In genomic region chr17:17698869-17699351, GRCh38 we compare ENCODE assay signal across 10 cellular contexts. TPM values are rescaled to one million over a fixed set of nuclear protein-coding genes. Genes with fewer than 3 reads are reported as not detected.
A peak's percentile ranks its signal among the peaks of the same experiment; 100 is the strongest.
DNase-seq lines count a peak whose midpoint lies in the region; ATAC-seq and TF ChIP-seq lines count a peak whose summit lies in the region.
"Had no signal": no experiment of that assay in that cellular context is flagged by ENCODE, and none has a peak within 500 bp of the region (broad histone marks: within the 10 kb centered on the region; RNA-seq: fewer than 3 reads in every experiment).

No MANE protein-coding gene starts in this region.

- peak overlapping the region; percentile 46 for H2BK5ac ChIP-seq in IMR-90 (ENCODE audit: low read depth, low read length, poor library complexity, severe bottlenecking)

- peaks cover 34 to 92% of the 10 kb centered on the region in 2 experiments for H3K79me1 ChIP-seq in IMR-90 (ENCODE audit: low read depth in 1 of 2, low read length in 2 of 2)

- CTCF ChIA-PET in A673 (lab: Charles Lee), result interaction anchor here (0.6 kb wide), 1 partner anchor 201 kb away, joined by 3 read pairs; no protein-coding TSS in a partner anchor
- CTCF ChIA-PET in IMR-90 (lab: Yijun Ruan, JAX), result no interaction called here
- CTCF ChIA-PET in GM10248 (lab: Yijun Ruan, JAX), result interaction anchor here (1.7 kb wide), 1 partner anchor 8 kb away, joined by 6 read pairs; no protein-coding TSS in a partner anchor
- CTCF ChIA-PET in CD4-positive, alpha-beta T cell (lab: Charles Lee), result no interaction called here

- H3K36me3 ChIP-seq in A673 (ENCODE audit: insufficient read depth, low read length, poor library complexity, severe bottlenecking) (no peaks in the 10 kb centered on the region), IMR-90 (ENCODE audit: control insufficient read depth, insufficient read depth, low read length) (no peaks in the 10 kb centered on the region), neural progenitor cell (no peaks in the 10 kb centered on the region)

- H3K56ac ChIP-seq in IMR-90 (ENCODE audit: extremely low read depth, insufficient read depth, low read length), result no peak overlapping the region

- H3K9me3 Mint-ChIP-seq in neural progenitor cell, result no peaks in the 10 kb centered on the region
- no peaks in the 10 kb centered on the region for H3K9me3 Mint-ChIP-seq in CD4-positive, alpha-beta T cell

- BruUV-seq in A673 (replicated peaks; lab: Mats Ljungman, UMichigan) (no TSS peak), IMR-90 (replicated peaks; lab: Mats Ljungman, UMichigan) (no TSS peak)

- TF ChIP-seq CTCF in A673 (conservative IDR thresholded peaks at IDR 0.05; ENCODE audit: low read depth, low read length), result no peak
- no peak for TF ChIP-seq CTCF in IMR-90 (conservative IDR thresholded peaks at IDR 0.05; ENCODE audit: low read depth, low read length)
- TF ChIP-seq CTCF in neural progenitor cell (IDR thresholded peaks at IDR 0.05), result no peak
- TF ChIP-seq CTCF in GM10248 (IDR thresholded peaks at IDR 0.05; ENCODE audit: control extremely low read depth, extremely low read depth, low read depth, missing control alignments), result no peak
- TF ChIP-seq CTCF in CD4-positive, alpha-beta T cell (IDR thresholded peaks at IDR 0.05), result no peak
- no peak for TF ChIP-seq CTCF in GM20000 (IDR thresholded peaks at IDR 0.05; ENCODE audit: extremely low read depth, missing control alignments)

- POLR2A ChIA-PET in A673 (lab: Charles Lee; ENCODE audit: low non-redundant PET), result no interaction called here
- POLR2A ChIA-PET in IMR-90 (lab: Charles Lee; ENCODE audit: unreplicated experiment), result no interaction called here
- POLR2A ChIA-PET in GM10248 (lab: Yijun Ruan, JAX), result no interaction called here
- POLR2A ChIA-PET in CD4-positive, alpha-beta T cell (lab: Charles Lee), result interaction anchor here (1.0 kb wide), 1 partner anchor 135 kb away, joined by 3 read pairs; no protein-coding TSS in a partner anchor

- peak overlapping the region; percentile 4 to 16; a peak in 2 of 4 replicates for H4K8ac ChIP-seq in IMR-90 (ENCODE audit: low read depth in 2 of 2, low read length in 2 of 2)

- peak overlapping the region; percentile 87 for H3K27ac Mint-ChIP-seq in neural progenitor cell
- no peak overlapping the region for H3K27ac Mint-ChIP-seq in CD4-positive, alpha-beta T cell

- H4K91ac ChIP-seq in IMR-90 (ENCODE audit: insufficient read depth, low read depth, low read length), result peak overlapping the region; percentile 58; the same call in 1 of the 2 replicates

- H3K18ac ChIP-seq in IMR-90 (ENCODE audit: low read depth, low read length), result peak overlapping the region; percentile 2; the same call in 1 of the 2 replicates

- no peak overlapping the region for H4K5ac ChIP-seq in IMR-90 (ENCODE audit: low read depth, low read length)

- peaks cover 45% of the 10 kb centered on the region for H3F3A ChIP-seq in neural progenitor cell (ENCODE audit: low read depth)

- H3K4me3 Mint-ChIP-seq in neural progenitor cell, result peak overlapping the region; percentile 67
- H3K4me3 Mint-ChIP-seq in CD4-positive, alpha-beta T cell, result no peak overlapping the region

- peak; percentile 6 for ATAC-seq in IMR-90 (ENCODE audit: low read depth)
- ATAC-seq in HG02759 (IDR thresholded peaks at IDR 0.05; ENCODE audit: unreplicated experiment), result no peak
- ATAC-seq in CD4-positive, alpha-beta T cell (ENCODE audit: poor library complexity), result no peak

- peak overlapping the region; percentile 39 for H3K14ac ChIP-seq in IMR-90 (replicated peaks; ENCODE audit: low read depth, low read length)

- H3K4me1 ChIP-seq in A673 (ENCODE audit: insufficient read depth, low read length, poor library complexity, severe bottlenecking) (peaks cover 54% of the 10 kb centered on the region), IMR-90 (ENCODE audit: control insufficient read depth, insufficient read depth, low read length) (peaks cover 77% of the 10 kb centered on the region), neural progenitor cell (peaks cover 45% of the 10 kb centered on the region)

- H3K27ac ChIP-seq in A673 (ENCODE audit: low read depth, low read length, poor library complexity, severe bottlenecking), result peak overlapping the region; percentile 71
- H3K27ac ChIP-seq in IMR-90 (ENCODE audit: insufficient read depth, low read length), result peak overlapping the region; percentile 7
- H3K27ac ChIP-seq in neural progenitor cell, result no peak overlapping the region
- H3K27ac ChIP-seq in CD4-positive, alpha-beta T cell (ENCODE audit: low read depth, low read length), result no peak overlapping the region

- 49% methylated on average over 8 of the region's 8 CpGs; no CpG with 5 or more reads in 1 of the 2 experiments for WGBS in IMR-90 (ENCODE audit: extremely low coverage in 2 of 2, insufficient read length in 1 of 2), 2 experiments

- H3K9ac ChIP-seq in IMR-90 (ENCODE audit: low read depth, low read length) (0 out of 2 replicates have a peak overlapping the region, but pooled peaks have one; percentile 2), neural progenitor cell (no peak overlapping the region)

- H3K27me3 ChIP-seq in A673 (replicated peaks; ENCODE audit: insufficient read depth, low read depth, low read length, poor library complexity), result no peaks in the 10 kb centered on the region
- no peaks in the 10 kb centered on the region for H3K27me3 ChIP-seq in IMR-90 (ENCODE audit: control insufficient read depth, insufficient read depth, low read length)
- peaks cover 86% of the 10 kb centered on the region for H3K27me3 ChIP-seq in neural progenitor cell
- no peaks in the 10 kb centered on the region for H3K27me3 ChIP-seq in CD4-positive, alpha-beta T cell (ENCODE audit: control insufficient read depth, insufficient read depth, low read length)

- no peak for TF ChIP-seq RAD21 in IMR-90 (IDR thresholded peaks at IDR 0.05; ENCODE audit: low read length)

- H3K79me2 ChIP-seq in neural progenitor cell (ENCODE audit: low read depth), result peaks cover 29% of the 10 kb centered on the region

- H2BK120ac ChIP-seq in IMR-90 (ENCODE audit: low read depth, low read length), result peak overlapping the region; percentile 29; the same call in 1 of the 2 replicates

- no peak overlapping the region; the same call in 2 of the 3 replicates for H2BK15ac ChIP-seq in IMR-90 (ENCODE audit: low read depth, low read length)

- H3K9me1 ChIP-seq in IMR-90 (ENCODE audit: insufficient read depth, low read length), result peaks cover 59% of the 10 kb centered on the region

- no peaks in the 10 kb centered on the region for H3K9me3 ChIP-seq in A673 (ENCODE audit: low read depth, low read length, poor library complexity, severe bottlenecking)
- H3K9me3 ChIP-seq in IMR-90 (ENCODE audit: control insufficient read depth, insufficient read depth, low read length), result no peaks in the 10 kb centered on the region
- no peaks in the 10 kb centered on the region for H3K9me3 ChIP-seq in neural progenitor cell (ENCODE audit: low read depth)
- H3K9me3 ChIP-seq in CD4-positive, alpha-beta T cell (ENCODE audit: control insufficient read depth, low read length), result no peaks in the 10 kb centered on the region

- intact Hi-C loops in A673 (cut with micrococcal nuclease; ENCODE audit: unreplicated experiment) (loop anchor here (5.0 kb wide), 1 partner anchor 93 kb away; no protein-coding TSS in a partner anchor), IMR-90 (cut with micrococcal nuclease) (no loop called here)
- intact Hi-C loops in CD4-positive, alpha-beta T cell (cut with DNase I, micrococcal nuclease), result loop anchor here in 1 of 2 experiments (10.0 kb wide), 1 partner anchor 86 kb away; no protein-coding TSS in a partner anchor

- H3K36me3 Mint-ChIP-seq in neural progenitor cell, result peaks cover 3% of the 10 kb centered on the region
- peaks cover 5% of the 10 kb centered on the region for H3K36me3 Mint-ChIP-seq in CD4-positive, alpha-beta T cell (ENCODE audit: low read depth)

- peak overlapping the region; percentile 6; the same call in 1 of the 2 replicates for H3K4me2 ChIP-seq in IMR-90 (ENCODE audit: low read depth, low read length)
- peak overlapping the region; percentile 47 for H3K4me2 ChIP-seq in neural progenitor cell

- dilution Hi-C loops in IMR-90 (cut with HindIII; ENCODE audit: low sequenced_read_pairs, unreplicated experiment), result no loop called here

- H3K23ac ChIP-seq in IMR-90 (ENCODE audit: low read depth, low read length), result peak overlapping the region; percentile 40; the same call in 1 of the 2 replicates

- H2BK20ac ChIP-seq in IMR-90 (ENCODE audit: low read depth, low read length), result no peak overlapping the region; the same call in 1 of the 2 replicates

- H3K4me3 ChIP-seq in A673 (ENCODE audit: low read depth, low read length, poor library complexity, severe bottlenecking) (no peak overlapping the region), IMR-90 (ENCODE audit: insufficient read depth, low read depth, low read length) (no peak overlapping the region), neural progenitor cell (no peak overlapping the region)

- no peaks in the 10 kb centered on the region for H3K27me3 Mint-ChIP-seq in neural progenitor cell (ENCODE audit: insufficient read depth, low read depth)
- H3K27me3 Mint-ChIP-seq in CD4-positive, alpha-beta T cell, result no peaks in the 10 kb centered on the region

- no peak for TF ChIP-seq POLR2A in IMR-90 (IDR thresholded peaks at IDR 0.05; ENCODE audit: low read depth, low read length)

- H2AFZ ChIP-seq in IMR-90 (replicated peaks; ENCODE audit: low read length, poor library complexity) (no peak overlapping the region), neural progenitor cell (replicated peaks) (no peak overlapping the region)

- in situ Hi-C loops in IMR-90 (cut with MboI; ENCODE audit: low sequenced_read_pairs), result no loop called here

- peak overlapping the region; percentile 84 for H2AK5ac ChIP-seq in IMR-90 (ENCODE audit: low read depth, low read length)

- H2AK9ac ChIP-seq in IMR-90 (replicated peaks; ENCODE audit: low read depth, low read length, poor library complexity), result peak overlapping the region; percentile 8

- DNase-seq in A673 (ENCODE audit: low spot score), result peak; percentile 49
- peak; percentile 41 for DNase-seq in IMR-90
- peak; percentile 29 for DNase-seq in dermis blood vessel endothelial cell
- DNase-seq in neural progenitor cell (ENCODE audit: low spot score), result peak; percentile 57
- no peak for DNase-seq in GM10248 (ENCODE audit: extremely low spot score)
- no peak for DNase-seq in CD4-positive, alpha-beta T cell
- no peak for DNase-seq in GM20000 (ENCODE audit: low spot score)
- DNase-seq: hippocampal formation, NCI-H2107 had no signal

- H3K4ac ChIP-seq in IMR-90 (ENCODE audit: low read depth, low read length), result peak overlapping the region; percentile 71

- peaks cover 85% of the 10 kb centered on the region for H3K4me1 Mint-ChIP-seq in neural progenitor cell
- H3K4me1 Mint-ChIP-seq in CD4-positive, alpha-beta T cell (ENCODE audit: low read depth), result peaks cover 20% of the 10 kb centered on the region

- peaks cover 95% of the 10 kb centered on the region for H4K20me1 ChIP-seq in IMR-90 (ENCODE audit: insufficient read depth, low read length)
- H4K20me1 ChIP-seq in neural progenitor cell (ENCODE audit: low read depth), result peaks cover 91% of the 10 kb centered on the region

RNA-seq across cellular contexts. Expression of gene RAI1, which starts 17.7 kb away (rescaled TPM):
- total RNA-seq in A673 (2021), result 46.8 and 58.9 TPM in 2 replicates
- 1.8 and 1.9 TPM in 2 replicates for total RNA-seq in IMR-90 (2012; rRNA removed)
- 10.5 and 14.0 TPM in 2 replicates for polyA plus RNA-seq in IMR-90 (2012; rRNA removed)
- polyA plus RNA-seq in IMR-90 (2012; cell fraction: cytosol; rRNA removed), result 5.5 and 10.5 TPM in 2 replicates
- 18.8 and 32.7 TPM in 2 replicates for polyA plus RNA-seq in IMR-90 (2012; cell fraction: nucleus; rRNA removed; ENCODE audit: low replicate concordance)
- 10.4 and 17.9 TPM in 2 replicates for total RNA-seq in dermis blood vessel endothelial cell
- 18.0 and 27.4 TPM in 2 replicates for total RNA-seq in neural progenitor cell (ENCODE audit: low replicate concordance)
- total RNA-seq in CD4-positive, alpha-beta T cell, result 10 to 100 TPM; 19.3 to 25.2 TPM

Comparison
In these comparisons a context has a peak if more than half of its experiments do, and no peak if none do; other contexts are left out.
1. DNase-seq: peak in A673 (single experiment), IMR-90 (single experiment), dermis blood vessel endothelial cell (single experiment) and neural progenitor cell (single experiment); none in GM10248 (single experiment), CD4-positive, alpha-beta T cell (0 of 10) and GM20000 (single experiment).
2. H3K27ac ChIP-seq: peak in A673 (single experiment) and IMR-90 (single experiment); none in neural progenitor cell (single experiment) and CD4-positive, alpha-beta T cell (single experiment).
3. CTCF ChIA-PET loops: an anchor here in A673 (0.6 kb wide) and GM10248 (1.7 kb wide); none called in IMR-90 and CD4-positive, alpha-beta T cell.